ENCODE assay signal across 1 cellular context in genomic region chr1:110155878-110156522, GRCh38.
TF ChIP-seq lines count a peak whose summit lies in the region.

No MANE protein-coding gene starts in this region.

TF ChIP-seq in HepG2, 621 proteins besides CTCF, POLR2A, EP300 and RAD21 (continued from another document and continues in another):
- no peak for TF ChIP-seq ZBTB10 (CRISPR knock-in tag; IDR thresholded peaks at IDR 0.05; ENCODE audit: borderline replicate concordance)
- no peak for TF ChIP-seq KLF13 (CRISPR knock-in tag; IDR thresholded peaks at IDR 0.05)
- TF ChIP-seq ZFP36 (IDR thresholded peaks at IDR 0.05; ENCODE audit: borderline replicate concordance, low read depth, low read length, partially characterized antibody) = no peak
- no peak for TF ChIP-seq ZFP62 (CRISPR knock-in tag; IDR thresholded peaks at IDR 0.05)
- peak; percentile 56; the same call in 1 of the 2 replicates for TF ChIP-seq ZNF331 (CRISPR knock-in tag; IDR thresholded peaks at IDR 0.05)
- no peak for TF ChIP-seq CSRNP2 (CRISPR knock-in tag; conservative IDR thresholded peaks at IDR 0.05; ENCODE audit: low read depth)
- no peak for TF ChIP-seq ARNT2 (CRISPR knock-in tag; IDR thresholded peaks at IDR 0.05; ENCODE audit: low read depth)
- TF ChIP-seq NFE2 (CRISPR knock-in tag; IDR thresholded peaks at IDR 0.05) = no peak
- TF ChIP-seq ZBTB3 (CRISPR knock-in tag; IDR thresholded peaks at IDR 0.05; ENCODE audit: borderline replicate concordance, low read depth) = no peak
- TF ChIP-seq ZNF749 (CRISPR knock-in tag; IDR thresholded peaks at IDR 0.05; ENCODE audit: borderline replicate concordance) = 0 out of 2 replicates have a peak, but pooled peaks have one; percentile 79
- TF ChIP-seq POLR2G (IDR thresholded peaks at IDR 0.05; ENCODE audit: low read depth, low read length) = no peak
- TF ChIP-seq ZFP41 (CRISPR knock-in tag; IDR thresholded peaks at IDR 0.05; ENCODE audit: borderline replicate concordance) = no peak
- no peak for TF ChIP-seq ZNF777 (CRISPR knock-in tag; IDR thresholded peaks at IDR 0.05)
- TF ChIP-seq ISL2 (CRISPR knock-in tag; IDR thresholded peaks at IDR 0.05) = no peak
- no peak for TF ChIP-seq NR2C2 (CRISPR knock-in tag; IDR thresholded peaks at IDR 0.05; ENCODE audit: borderline replicate concordance)
- no peak for TF ChIP-seq NFRKB (IDR thresholded peaks at IDR 0.05)
- TF ChIP-seq ZNF792 (CRISPR knock-in tag; IDR thresholded peaks at IDR 0.05) = 0 out of 2 replicates have a peak, but pooled peaks have one; percentile 42
- TF ChIP-seq NRL (CRISPR knock-in tag; IDR thresholded peaks at IDR 0.05; ENCODE audit: borderline replicate concordance) = no peak
- no peak for TF ChIP-seq ZNF75D (CRISPR knock-in tag; IDR thresholded peaks at IDR 0.05; ENCODE audit: borderline replicate concordance)
- no peak for TF ChIP-seq CCDC6 (CRISPR knock-in tag; IDR thresholded peaks at IDR 0.05)
- TF ChIP-seq GLMP (CRISPR knock-in tag; IDR thresholded peaks at IDR 0.05; ENCODE audit: borderline replicate concordance) = no peak
- TF ChIP-seq FLYWCH1 (CRISPR knock-in tag; IDR thresholded peaks at IDR 0.05) = no peak
- TF ChIP-seq ZFP1 (CRISPR knock-in tag; IDR thresholded peaks at IDR 0.05) = no peak
- no peak for TF ChIP-seq ZNF282 (IDR thresholded peaks at IDR 0.05; ENCODE audit: partially characterized antibody)
- TF ChIP-seq ZNF383 (CRISPR knock-in tag; IDR thresholded peaks at IDR 0.05; ENCODE audit: borderline replicate concordance) = no peak
- TF ChIP-seq ZNF337 (CRISPR knock-in tag; IDR thresholded peaks at IDR 0.05; ENCODE audit: borderline replicate concordance, low read depth) = no peak
- 0 out of 2 replicates have a peak, but pooled peaks have one; percentile 31 for TF ChIP-seq MXD1 (CRISPR knock-in tag; IDR thresholded peaks at IDR 0.05)
- TF ChIP-seq ZHX2 (IDR thresholded peaks at IDR 0.05; ENCODE audit: low read depth) = no peak
- 0 out of 2 replicates have a peak, but pooled peaks have one; percentile 65 for TF ChIP-seq ZHX2 (CRISPR knock-in tag; IDR thresholded peaks at IDR 0.05; ENCODE audit: borderline replicate concordance)
- TF ChIP-seq KLF6 (CRISPR knock-in tag; IDR thresholded peaks at IDR 0.05) = peak; percentile 90; the same call in 1 of the 2 replicates
- no peak for TF ChIP-seq MTA1 (CRISPR knock-in tag; IDR thresholded peaks at IDR 0.05; ENCODE audit: borderline replicate concordance)
- TF ChIP-seq PITX1 (CRISPR knock-in tag; IDR thresholded peaks at IDR 0.05) = no peak
- no peak; the same call in 1 of the 2 replicates for TF ChIP-seq TGIF2 (CRISPR knock-in tag; IDR thresholded peaks at IDR 0.05)
- TF ChIP-seq GLI4 (CRISPR knock-in tag; IDR thresholded peaks at IDR 0.05; ENCODE audit: borderline replicate concordance) = no peak
- TF ChIP-seq RBAK (CRISPR knock-in tag; IDR thresholded peaks at IDR 0.05) = no peak
- TF ChIP-seq ZNF737 (CRISPR knock-in tag; IDR thresholded peaks at IDR 0.05; ENCODE audit: borderline replicate concordance) = no peak
- TF ChIP-seq REST (IDR thresholded peaks at IDR 0.05; ENCODE audit: borderline replicate concordance in 1 of 2, low read depth in 1 of 2, low read length in 2 of 2) = peak; percentile 96 to 99
- TF ChIP-seq NFYB (CRISPR knock-in tag; IDR thresholded peaks at IDR 0.05) = no peak
- no peak for TF ChIP-seq KDM3A (CRISPR knock-in tag; IDR thresholded peaks at IDR 0.05; ENCODE audit: low read depth)
- no peak for TF ChIP-seq ZNF570 (CRISPR knock-in tag; IDR thresholded peaks at IDR 0.05; ENCODE audit: borderline replicate concordance)
- no peak for TF ChIP-seq EED (CRISPR knock-in tag; IDR thresholded peaks at IDR 0.05)
- TF ChIP-seq NFYC (CRISPR knock-in tag; IDR thresholded peaks at IDR 0.05) = no peak
- no peak for TF ChIP-seq ZNF710 (CRISPR knock-in tag; IDR thresholded peaks at IDR 0.05; ENCODE audit: borderline replicate concordance)
- TF ChIP-seq ZNF562 (CRISPR knock-in tag; IDR thresholded peaks at IDR 0.05; ENCODE audit: borderline replicate concordance) = no peak
- TF ChIP-seq ZNF761 (CRISPR knock-in tag; conservative IDR thresholded peaks at IDR 0.05) = no peak
- peak; percentile 27; the same call in 1 of the 2 replicates for TF ChIP-seq KDM5B (CRISPR knock-in tag; IDR thresholded peaks at IDR 0.05; ENCODE audit: borderline replicate concordance)
- no peak for TF ChIP-seq FOXK2 (IDR thresholded peaks at IDR 0.05)
- TF ChIP-seq IKZF4 (CRISPR knock-in tag; IDR thresholded peaks at IDR 0.05; ENCODE audit: borderline replicate concordance, low read depth, not compliant biosample characterization) = no peak
- TF ChIP-seq MYPOP (CRISPR knock-in tag; IDR thresholded peaks at IDR 0.05) = peak; percentile 48; the same call in 1 of the 2 replicates
- no peak for TF ChIP-seq GABPB1 (CRISPR knock-in tag; IDR thresholded peaks at IDR 0.05)
- 0 out of 2 replicates have a peak, but pooled peaks have one; percentile 54 for TF ChIP-seq NFKBIZ (CRISPR knock-in tag; IDR thresholded peaks at IDR 0.05)
